Comparison of ENCODE assay signal across 28 cellular contexts in the genomic region with DNA sequence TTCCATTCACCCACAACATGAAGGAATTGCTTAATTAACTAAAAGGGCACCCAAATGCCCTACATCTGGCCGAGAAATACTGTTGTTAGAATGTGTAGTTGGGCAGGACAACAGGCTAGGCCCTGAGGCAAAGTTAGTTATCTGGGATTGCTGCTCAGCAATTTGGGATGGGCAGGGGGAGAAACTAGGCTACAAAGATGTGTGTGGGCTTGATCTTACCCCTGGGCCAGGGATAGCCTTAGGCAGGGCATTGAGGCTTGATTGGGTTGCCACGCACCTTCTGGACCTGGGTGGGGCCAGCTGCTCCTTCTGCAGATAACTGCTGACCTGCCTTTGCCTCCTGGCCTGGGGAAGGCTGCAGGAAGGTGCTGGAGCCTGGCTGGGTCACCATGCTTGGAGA. TPM values are rescaled to one million over a fixed set of nuclear protein-coding genes. Genes with fewer than 3 reads are reported as not detected.
"Had no signal": no experiment of that assay in that cellular context is flagged by ENCODE, and none has a peak within 500 bp of the region (broad histone marks: within the 10 kb centered on the region; RNA-seq: fewer than 3 reads in every experiment).

No MANE protein-coding gene starts in this region.

- H3K4me1 ChIP-seq: SJSA1 had no signal

- H3K9me3 Mint-ChIP-seq: activated naive CD4-positive, alpha-beta T cell treated with anti-CD3 and anti-CD28 coated beads for 36 hours had no signal

- DNase-seq: activated CD4-positive, alpha-beta T cell treated with anti-CD3 and anti-CD28 coated beads, Interleukin-2, amount 10 ng/mL, durations not matched to agents 24 days and 14 days; activated CD4-positive, alpha-beta T cell treated with anti-CD3 and anti-CD28 coated beads, Interleukin-2, amount 50 U/mL, for 4 hours; activated CD8-positive, alpha-beta T cell treated with anti-CD3 and anti-CD28 coated beads, Interleukin-2, amount 10 ng/mL, durations not matched to agents 7 days and 5 days; activated gamma-delta T cell treated with Interleukin-2 at 50 U/mL for 16 hours; activated naive CD4-positive, alpha-beta T cell treated with anti-CD3 and anti-CD28 coated beads for 36 hours; activated T-cell treated with anti-CD3 and anti-CD28 coated beads, Interleukin-2, amount 50 U/mL, for 24 hours; amniotic stem cell; aorta; brain microvascular endothelial cell; central memory CD4-positive, alpha-beta T cell; NCI-H1105; NCI-H1436; NCI-H1694; NCI-H1930; NCI-H2081 treated with DMSO at 0.1 percent for 48 hours; NCI-H345; NCI-H524 treated with DMSO at 0.1 percent for 48 hours; SHP77; SK-N-SH had no signal

- H3K36me3 ChIP-seq: brain microvascular endothelial cell, SJSA1 had no signal

- H3K4me3 Mint-ChIP-seq: activated CD4-positive, alpha-beta T cell treated with anti-CD3 and anti-CD28 coated beads, Interleukin-2, amount 10 ng/mL, durations not matched to agents 24 days and 14 days; activated CD8-positive, alpha-beta T cell treated with anti-CD3 and anti-CD28 coated beads, Interleukin-2, amount 10 ng/mL, durations not matched to agents 7 days and 5 days; activated naive CD4-positive, alpha-beta T cell treated with anti-CD3 and anti-CD28 coated beads for 36 hours; activated T-cell treated with anti-CD3 and anti-CD28 coated beads, Interleukin-2, amount 50 U/mL, for 24 hours; T-helper 1 cell treated with Interleukin-12 subunit alpha and Interleukin-12 subunit beta and Interleukin-4 antibody, amounts not matched to agents 30 μg/mL and 1 μg/mL, for 36 hours; T-helper 2 cell treated with Interferon-gamma antibody and Interleukin-4, amounts not matched to agents 5 μg/mL and 100 μg/mL, for 36 hours had no signal

- H3K9ac ChIP-seq: SK-N-SH had no signal

- H3K27ac Mint-ChIP-seq: activated CD8-positive, alpha-beta T cell treated with anti-CD3 and anti-CD28 coated beads, Interleukin-2, amount 10 ng/mL, durations not matched to agents 7 days and 5 days; activated naive CD4-positive, alpha-beta T cell treated with anti-CD3 and anti-CD28 coated beads for 36 hours; activated naive CD4-positive, alpha-beta T cell treated with anti-CD3 and anti-CD28 coated beads, Interleukin-2, amount 50 U/mL, for 72 hours; activated T-cell treated with anti-CD3 and anti-CD28 coated beads, Interleukin-2, amount 50 U/mL, for 24 hours; T-helper 1 cell treated with Interleukin-12 subunit alpha and Interleukin-12 subunit beta and Interleukin-4 antibody, amounts not matched to agents 30 μg/mL and 1 μg/mL, for 36 hours; T-helper 2 cell treated with Interferon-gamma antibody and Interleukin-4, amounts not matched to agents 5 μg/mL and 100 μg/mL, for 36 hours had no signal

- H3K4me2 ChIP-seq: SK-N-SH had no signal

- H3K9me3 ChIP-seq: SJSA1, SK-N-SH had no signal

- H3K27ac ChIP-seq: brain microvascular endothelial cell, SJSA1 had no signal

- ATAC-seq: activated CD8-positive, alpha-beta T cell treated with anti-CD3 and anti-CD28 coated beads, Interleukin-2, amount 10 ng/mL, durations not matched to agents 7 days and 5 days; activated naive CD4-positive, alpha-beta T cell treated with anti-CD3 and anti-CD28 coated beads, Interleukin-2, amount 50 U/mL, for 72 hours; K562; Panc1 had no signal

- H3K27me3 Mint-ChIP-seq: activated CD4-positive, alpha-beta T cell treated with anti-CD3 and anti-CD28 coated beads, Interleukin-2, amount 10 ng/mL, durations not matched to agents 24 days and 14 days; activated T-cell treated with anti-CD3 and anti-CD28 coated beads, Interleukin-2, amount 50 U/mL, for 24 hours had no signal

- H3K27me3 ChIP-seq: brain microvascular endothelial cell had no signal

- H3K4me3 ChIP-seq: K562, SJSA1 had no signal

- H3K9me2 ChIP-seq: SK-N-SH had no signal

RNA-seq across cellular contexts. Expression of a gene that starts 9.4 kb away (rescaled TPM):
- total RNA-seq: MCF 10A, RPMI7951, SJSA1 had no signal
- polyA plus RNA-seq: SK-N-SH had no signal

RNA-seq across cellular contexts. Expression of a gene that starts 40.6 kb away (rescaled TPM):
- total RNA-seq: NCI-H460, RPMI7951, SJSA1 had no signal
- polyA plus RNA-seq: aorta had no signal
